Comparison of ENCODE assay signal across 8 cellular contexts in the genomic region with DNA sequence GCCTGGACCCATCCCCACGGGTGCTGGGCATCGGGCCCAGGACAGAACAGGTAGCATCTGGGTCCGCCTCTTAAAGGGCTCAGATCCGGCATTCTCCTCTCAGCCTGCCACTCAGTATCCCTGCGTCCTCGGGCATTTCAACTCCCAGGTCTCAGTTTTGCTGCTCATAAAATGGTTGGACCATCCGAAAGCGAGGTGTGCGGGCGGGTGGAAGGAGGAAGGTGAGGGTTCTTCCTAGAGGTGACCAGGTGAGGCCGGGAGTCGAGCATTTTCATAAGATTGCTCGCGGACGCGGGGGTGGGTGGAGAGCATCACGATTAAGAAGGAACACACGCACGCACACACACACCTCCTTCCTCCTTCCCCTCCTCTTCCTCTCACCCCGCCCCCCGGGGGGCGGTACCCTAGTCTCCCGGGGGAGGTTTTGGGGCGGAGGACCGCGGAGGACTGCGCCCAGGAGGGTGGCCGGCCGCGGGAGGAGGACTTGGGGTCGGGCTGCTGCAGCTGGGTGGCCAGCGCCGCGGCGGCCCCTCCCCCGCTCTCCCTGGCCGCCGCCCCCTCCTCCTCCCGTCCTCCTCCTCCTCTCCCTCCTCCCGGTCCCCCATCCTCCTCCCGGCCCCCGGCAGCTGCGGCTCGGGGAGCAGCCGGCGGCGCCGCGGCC.
DNase-seq lines count a peak whose midpoint lies in the region; ATAC-seq and TF ChIP-seq lines count a peak whose summit lies in the region.

No MANE protein-coding gene starts in this region.

- no peak for TF ChIP-seq EP300 in sigmoid colon (IDR thresholded peaks at IDR 0.05)

- intact Hi-C loops in IMR-90 (cut with micrococcal nuclease) (no loop called here), heart right ventricle (cut with DNase I) (no loop called here), sigmoid colon (cut with DNase I) (no loop called here)

- peak overlapping the region; percentile 52; the same call in 1 of the 2 replicates for H3K4me2 ChIP-seq in IMR-90 (ENCODE audit: low read depth, low read length)

- H2AFZ ChIP-seq in IMR-90 (replicated peaks; ENCODE audit: low read length, poor library complexity) = peak overlapping the region; percentile 74

- no peaks in the 10 kb centered on the region for H3K36me3 Mint-ChIP-seq in activated T-cell treated with anti-CD3 and anti-CD28 coated beads, Interleukin-2, amount 50 U/mL, for 4 hours (ENCODE audit: insufficient read depth)

- H4K5ac ChIP-seq in IMR-90 (ENCODE audit: low read depth, low read length) = no peak overlapping the region

- DNase-seq in DMS53 (lab: John Stamatoyannopoulos, UW) = peak; percentile 73
- no peak for DNase-seq in IMR-90
- peak; percentile 8 for DNase-seq in activated T-cell treated with anti-CD3 and anti-CD28 coated beads, Interleukin-2, amount 50 U/mL, for 4 hours
- no peak for DNase-seq in heart right ventricle
- no peak for DNase-seq in sigmoid colon
- no peak for DNase-seq in dermis blood vessel endothelial cell

- dilution Hi-C loops in IMR-90 (cut with HindIII; ENCODE audit: low sequenced_read_pairs, unreplicated experiment) = no loop called here

- H3K27me3 ChIP-seq in IMR-90 (ENCODE audit: control insufficient read depth, insufficient read depth, low read length) (peaks cover 38% of the 10 kb centered on the region), heart right ventricle (peaks cover 0 to 70% (median 61%) of the 10 kb centered on the region in 7 donors), sigmoid colon (peaks cover 6 to 49% (median 33%) of the 10 kb centered on the region in 3 donors)

- no peak overlapping the region for H2AK5ac ChIP-seq in IMR-90 (ENCODE audit: low read depth, low read length)

- no peak overlapping the region for H4K91ac ChIP-seq in IMR-90 (ENCODE audit: insufficient read depth, low read depth, low read length)

- CTCF ChIA-PET in IMR-90 (lab: Yijun Ruan, JAX) = interaction anchor here (0.6 kb wide), 1 partner anchor 147 kb away, joined by 3 read pairs; no protein-coding TSS in a partner anchor

- H3K4me1 ChIP-seq in IMR-90 (ENCODE audit: control insufficient read depth, insufficient read depth, low read length) = no peaks in the 10 kb centered on the region
- peaks cover 0 to 10% (median 0%) of the 10 kb centered on the region in 9 donors for H3K4me1 ChIP-seq in heart right ventricle
- H3K4me1 ChIP-seq in sigmoid colon = peaks cover 0 to 8% (median 6%) of the 10 kb centered on the region in 4 donors

- H3K9me3 ChIP-seq in IMR-90 (ENCODE audit: control insufficient read depth, insufficient read depth, low read length) = no peaks in the 10 kb centered on the region
- H3K9me3 ChIP-seq in heart right ventricle = no peaks in the 10 kb centered on the region
- H3K9me3 ChIP-seq in sigmoid colon = no peaks in the 10 kb centered on the region

- peak overlapping the region; percentile 70 for H3K4me3 Mint-ChIP-seq in activated T-cell treated with anti-CD3 and anti-CD28 coated beads, Interleukin-2, amount 50 U/mL, for 4 hours

- no peaks in the 10 kb centered on the region for H3K9me3 Mint-ChIP-seq in activated T-cell treated with anti-CD3 and anti-CD28 coated beads, Interleukin-2, amount 50 U/mL, for 4 hours

- no CpG with 5 or more reads among the region's 49 CpGs for WGBS in IMR-90 (ENCODE audit: extremely low coverage in 2 of 2, insufficient read length in 1 of 2), 2 experiments
- WGBS in heart right ventricle, 2 donors = 3 to 6% methylated on average over 30 to 48 of the region's 49 CpGs
- WGBS in sigmoid colon, 2 donors = 2 to 3% methylated on average over 49 of the region's 49 CpGs

- no peaks in the 10 kb centered on the region for H3K36me3 ChIP-seq in IMR-90 (ENCODE audit: control insufficient read depth, insufficient read depth, low read length)
- H3K36me3 ChIP-seq in heart right ventricle = no peaks in the 10 kb centered on the region
- H3K36me3 ChIP-seq in sigmoid colon = no peaks in the 10 kb centered on the region

- peaks cover 13% of the 10 kb centered on the region for H3K4me1 Mint-ChIP-seq in activated T-cell treated with anti-CD3 and anti-CD28 coated beads, Interleukin-2, amount 50 U/mL, for 4 hours (ENCODE audit: low read depth)

- no peak for TF ChIP-seq RAD21 in IMR-90 (IDR thresholded peaks at IDR 0.05; ENCODE audit: low read length)

- H2BK15ac ChIP-seq in IMR-90 (ENCODE audit: low read depth, low read length) = no peak overlapping the region

- no peak overlapping the region for H3K18ac ChIP-seq in IMR-90 (ENCODE audit: low read depth, low read length)

- no peak overlapping the region for H3K14ac ChIP-seq in IMR-90 (replicated peaks; ENCODE audit: low read depth, low read length)

- ATAC-seq in IMR-90 (ENCODE audit: low read depth) = peak; percentile 62
- ATAC-seq in activated T-cell treated with anti-CD3 and anti-CD28 coated beads, Interleukin-2, amount 50 U/mL, for 4 hours = peak; percentile 44 to 60
- ATAC-seq in heart right ventricle = no peak
- ATAC-seq in GM18907 (IDR thresholded peaks at IDR 0.05; ENCODE audit: unreplicated experiment) = no peak
- ATAC-seq in HG03354 (IDR thresholded peaks at IDR 0.05; ENCODE audit: poor library complexity, severe bottlenecking, unreplicated experiment) = no peak

- H3K56ac ChIP-seq in IMR-90 (ENCODE audit: extremely low read depth, insufficient read depth, low read length) = no peak overlapping the region

- H3K9ac ChIP-seq in IMR-90 (ENCODE audit: low read depth, low read length) = no peak overlapping the region

- H3K9me1 ChIP-seq in IMR-90 (ENCODE audit: insufficient read depth, low read length) = no peaks in the 10 kb centered on the region; the same call in 1 of the 2 replicates

- H3K27ac ChIP-seq in IMR-90 (ENCODE audit: insufficient read depth, low read length) (no peak overlapping the region), heart right ventricle (no peak overlapping the region), sigmoid colon (no peak overlapping the region)

- H3K23ac ChIP-seq in IMR-90 (ENCODE audit: low read depth, low read length) = no peak overlapping the region

- BruUV-seq in IMR-90 (replicated peaks; lab: Mats Ljungman, UMichigan) = no TSS peak

- no peak for TF ChIP-seq CTCF in IMR-90 (conservative IDR thresholded peaks at IDR 0.05; ENCODE audit: low read depth, low read length)
- TF ChIP-seq CTCF in heart right ventricle (IDR thresholded peaks at IDR 0.05) = no peak
- no peak for TF ChIP-seq CTCF in sigmoid colon (IDR thresholded peaks at IDR 0.05)

- no peak overlapping the region for H2BK120ac ChIP-seq in IMR-90 (ENCODE audit: low read depth, low read length)

- H4K8ac ChIP-seq in IMR-90 (ENCODE audit: low read depth in 2 of 2, low read length in 2 of 2) = no peak overlapping the region

- no peak overlapping the region for H3K4ac ChIP-seq in IMR-90 (ENCODE audit: low read depth, low read length)

- H4K20me1 ChIP-seq in IMR-90 (ENCODE audit: insufficient read depth, low read length) = no peaks in the 10 kb centered on the region

- peak overlapping the region; percentile 13; the same call in 1 of the 2 replicates for H3K4me3 ChIP-seq in IMR-90 (ENCODE audit: insufficient read depth, low read depth, low read length)
- H3K4me3 ChIP-seq in heart right ventricle = peak overlapping the region in 9 of 10 donors; percentile 17 to 44 (median 37)
- peak overlapping the region in 3 of 4 donors; percentile 29 to 38 (median 30) for H3K4me3 ChIP-seq in sigmoid colon

- peaks cover 42% of the 10 kb centered on the region for H3K27me3 Mint-ChIP-seq in activated T-cell treated with anti-CD3 and anti-CD28 coated beads, Interleukin-2, amount 50 U/mL, for 4 hours (ENCODE audit: low read depth)

- in situ Hi-C loops in IMR-90 (cut with MboI; ENCODE audit: low sequenced_read_pairs) = no loop called here

- H3K79me1 ChIP-seq in IMR-90 (ENCODE audit: low read depth in 1 of 2, low read length in 2 of 2) = no peaks in the 10 kb centered on the region

- no peak for TF ChIP-seq POLR2A in IMR-90 (IDR thresholded peaks at IDR 0.05; ENCODE audit: low read depth, low read length)
- TF ChIP-seq POLR2A in sigmoid colon (IDR thresholded peaks at IDR 0.05) = no peak

- POLR2A ChIA-PET in IMR-90 (lab: Charles Lee; ENCODE audit: unreplicated experiment) = no interaction called here

- no peak overlapping the region for H2BK20ac ChIP-seq in IMR-90 (ENCODE audit: low read depth, low read length)

- H2BK5ac ChIP-seq in IMR-90 (ENCODE audit: low read depth, low read length, poor library complexity, severe bottlenecking) = no peak overlapping the region

- H2AK9ac ChIP-seq in IMR-90 (replicated peaks; ENCODE audit: low read depth, low read length, poor library complexity) = no peak overlapping the region

TF ChIP-seq in IMR-90, 13 proteins besides CTCF, POLR2A, EP300 and RAD21:
- no peak for TF ChIP-seq MXI1 (IDR thresholded peaks at IDR 0.05; ENCODE audit: borderline replicate concordance, low read depth, low read length)
- no peak for TF ChIP-seq MAZ (IDR thresholded peaks at IDR 0.05; ENCODE audit: borderline replicate concordance, low read depth, low read length)
- TF ChIP-seq RCOR1 (IDR thresholded peaks at IDR 0.05; ENCODE audit: insufficient replicate concordance, low read length) = no peak
- TF ChIP-seq CHD1 (IDR thresholded peaks at IDR 0.05; ENCODE audit: low read depth, low read length) = no peak
- no peak for TF ChIP-seq SMC3 (IDR thresholded peaks at IDR 0.05; ENCODE audit: low read depth, low read length)
- TF ChIP-seq USF2 (IDR thresholded peaks at IDR 0.05; ENCODE audit: low read depth, low read length) = no peak
- no peak for TF ChIP-seq BHLHE40 (IDR thresholded peaks at IDR 0.05; ENCODE audit: low read depth, low read length)

Comparison
In these comparisons a context has a peak if more than half of its experiments do, and no peak if none do; other contexts are left out.
1. DNase-seq: peak in DMS53 (single experiment) and activated T-cell treated with anti-CD3 and anti-CD28 coated beads, Interleukin-2, amount 50 U/mL, for 4 hours (single experiment); none in IMR-90 (single experiment), heart right ventricle (0 of 2), sigmoid colon (single experiment) and dermis blood vessel endothelial cell (single experiment).
2. ATAC-seq: peak in IMR-90 (single experiment) and activated T-cell treated with anti-CD3 and anti-CD28 coated beads, Interleukin-2, amount 50 U/mL, for 4 hours (2 of 2); none in heart right ventricle (0 of 8), GM18907 (single experiment) and HG03354 (single experiment).
3. Peak in every context shown above with its lines, with median percentiles within 50 percentile points of each other: H3K4me3 ChIP-seq.